22 cellular contexts compared by ENCODE assay signal in genomic region chr10:10609379-10609955, GRCh38.
"Had no signal": no experiment of that assay in that cellular context is flagged by ENCODE, and none has a peak within 500 bp of the region (broad histone marks: within the 10 kb centered on the region; RNA-seq: fewer than 3 reads in every experiment).

No MANE protein-coding gene starts in this region.

- ATAC-seq: activated T-helper 17 cell treated with anti-CD3 and anti-CD28 coated beads, Interleukin-2, amount 50 U/mL, for 72 hours had no signal

- DNase-seq: activated B cell treated with CpG ODN at 0.5 μM for 24 hours; activated CD4-positive, alpha-beta memory T cell treated with anti-CD3 and anti-CD28 coated beads, Interleukin-2, amount 10 ng/mL, durations not matched to agents 7 days and 5 days; activated CD4-positive, alpha-beta T cell treated with anti-CD3 and anti-CD28 coated beads for 1 hour; activated CD4-positive, alpha-beta T cell treated with anti-CD3 and anti-CD28 coated beads, Interleukin-2, amount 50 U/mL, for 1 hour; activated gamma-delta T cell; activated naive CD4-positive, alpha-beta T cell treated with anti-CD3 and anti-CD28 coated beads for 36 hours; activated T-cell treated with anti-CD3 and anti-CD28 coated beads for 4 hours; activated T-cell treated with anti-CD3 and anti-CD28 coated beads, Interleukin-2, amount 50 U/mL, for 48 hours; MM.1S; NCI-H1105; NCI-H1436 treated with DMSO at 0.1 percent for 48 hours; NCI-H187; NCI-H2081 treated with DMSO at 0.1 percent for 48 hours; NCI-H2171; NCI-H2227 treated with DMSO at 0.1 percent for 48 hours; NCI-H526 treated with DMSO at 0.1 percent for 48 hours; PC-9; SHP77 treated with DMSO at 0.1 percent for 48 hours had no signal

- H3K27ac ChIP-seq: KMS-11, PC-9 had no signal

- FAIRE-seq: astrocyte, colon had no signal

- H3K4me3 ChIP-seq: PC-9 had no signal
